In the genomic region with DNA sequence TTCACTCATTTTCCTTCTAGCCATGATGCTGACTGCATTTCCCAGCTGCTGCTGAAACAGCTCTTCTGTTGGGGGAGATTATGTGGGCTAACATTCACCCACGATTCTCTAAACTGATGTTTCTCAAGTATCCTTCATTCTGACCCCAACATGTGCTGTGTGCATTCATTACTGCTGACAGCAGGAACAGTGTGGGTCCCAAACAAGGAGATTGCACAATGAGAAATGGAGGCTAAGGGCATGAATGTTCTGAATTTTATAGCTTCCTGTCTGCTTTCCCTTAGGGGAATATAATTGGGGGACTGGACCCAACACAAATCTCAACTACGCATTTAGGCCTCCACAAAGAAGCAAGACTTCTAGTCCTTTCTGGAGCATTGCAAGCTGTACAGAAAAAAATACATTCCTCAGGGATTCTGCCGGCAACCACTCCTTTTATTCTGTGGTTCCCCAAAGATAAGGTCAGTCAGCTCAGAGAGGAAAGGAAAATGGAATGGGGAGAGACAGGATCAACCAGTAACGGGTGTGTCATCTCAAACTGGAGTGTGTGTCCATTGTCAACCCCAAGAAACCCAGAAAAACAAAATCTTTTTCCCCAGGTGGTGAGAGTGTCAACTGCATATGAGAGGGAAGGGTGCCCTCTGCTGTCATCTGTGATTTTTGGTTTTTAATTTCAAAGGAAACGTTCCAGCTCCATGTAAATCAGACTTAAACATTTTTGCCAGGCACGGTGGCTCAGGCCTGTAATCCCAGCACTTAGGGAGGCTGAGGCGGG, we compare ENCODE assay signal across 8 cellular contexts.
DNase-seq lines count a peak whose midpoint lies in the region; ATAC-seq and TF ChIP-seq lines count a peak whose summit lies in the region.

No MANE protein-coding gene starts in this region.

- no peaks in the 10 kb centered on the region for H3K9me3 ChIP-seq in tibial artery

- intact Hi-C loops in activated CD8-positive, alpha-beta T cell treated with anti-CD3 and anti-CD28 coated beads for 36 hours (cut with micrococcal nuclease) = loop anchor here (2.0 kb wide), 2 partner anchors 395 to 541 kb away; no protein-coding TSS in a partner anchor
- intact Hi-C loops in tibial artery (cut with DNase I; ENCODE audit: low total_unique reads) = loop anchor here (5.0 kb wide), 1 partner anchor 516 kb away; no protein-coding TSS in a partner anchor

- ATAC-seq in HG03108 (IDR thresholded peaks at IDR 0.05; ENCODE audit: unreplicated experiment) = peak; percentile 63
- peak; percentile 79 for ATAC-seq in activated CD8-positive, alpha-beta T cell treated with anti-CD3 and anti-CD28 coated beads for 36 hours
- peak; percentile 92 for ATAC-seq in esophagus mucosa
- peak; percentile 39 to 50 for ATAC-seq in naive B cell (ENCODE audit: low read depth in 2 of 2)

- no peaks in the 10 kb centered on the region for H3K27me3 ChIP-seq in tibial artery

- peak in 3 of 4 experiments; percentile 0 to 2 (median 1) for DNase-seq in activated CD4-positive, CD25-positive, alpha-beta regulatory T cell (lab: John Stamatoyannopoulos, UW)
- DNase-seq in activated CD4-positive, CD25-positive, alpha-beta regulatory T cell treated with anti-CD3 and anti-CD28 coated beads, Interleukin-2, amount 50 U/mL, for 72 hours = no peak
- DNase-seq in NCI-H524 (lab: John Stamatoyannopoulos, UW) = peak; percentile 45 to 84
- DNase-seq in activated CD8-positive, alpha-beta T cell treated with anti-CD3 and anti-CD28 coated beads for 36 hours = peak; percentile 60
- DNase-seq in naive B cell = peak; percentile 54
- peak; percentile 24 to 60 for DNase-seq in tibial artery

- H3K27ac Mint-ChIP-seq in activated CD8-positive, alpha-beta T cell treated with anti-CD3 and anti-CD28 coated beads for 36 hours = peak overlapping the region; percentile 80
- peak overlapping the region; percentile 86 to 97 (median 92) for H3K27ac Mint-ChIP-seq in naive B cell

- H3K4me3 ChIP-seq in tibial artery = no peak overlapping the region

- H3K4me3 Mint-ChIP-seq in activated CD8-positive, alpha-beta T cell treated with anti-CD3 and anti-CD28 coated beads for 36 hours = no peak overlapping the region
- peak overlapping the region in 4 of 8 donors; percentile 26 to 80 (median 49) for H3K4me3 Mint-ChIP-seq in naive B cell

- peak overlapping the region; percentile 74 to 79 for H3K27ac ChIP-seq in tibial artery

- CTCF ChIA-PET in activated CD8-positive, alpha-beta T cell treated with anti-CD3 and anti-CD28 coated beads for 36 hours (lab: Charles Lee) = interaction anchor here (0.6 to 5.3 kb wide), 23 partner anchors 10 to 697 kb away, joined by 3 to 46 read pairs (median 3); partner anchors contain the start of gene PRPS2

- no peaks in the 10 kb centered on the region for H3K36me3 ChIP-seq in tibial artery

- H3K27me3 Mint-ChIP-seq in activated CD8-positive, alpha-beta T cell treated with anti-CD3 and anti-CD28 coated beads for 36 hours = no peaks in the 10 kb centered on the region
- peaks cover 0 to 22% (median 0%) of the 10 kb centered on the region in 3 donors for H3K27me3 Mint-ChIP-seq in naive B cell

- H3K9me3 Mint-ChIP-seq in activated CD8-positive, alpha-beta T cell treated with anti-CD3 and anti-CD28 coated beads for 36 hours = no peaks in the 10 kb centered on the region
- H3K9me3 Mint-ChIP-seq in naive B cell = peaks cover 2 to 30% (median 12%) of the 10 kb centered on the region in 7 donors

- POLR2A ChIA-PET in activated CD8-positive, alpha-beta T cell treated with anti-CD3 and anti-CD28 coated beads for 36 hours (lab: Charles Lee) = interaction anchor here (0.8 to 1.6 kb wide), 4 partner anchors 60 to 541 kb away, joined by 3 to 6 read pairs (median 4); no protein-coding TSS in a partner anchor

- TF ChIP-seq CTCF in activated CD8-positive, alpha-beta T cell treated with anti-CD3 and anti-CD28 coated beads for 36 hours (IDR thresholded peaks at IDR 0.05) = peak; percentile 35
- TF ChIP-seq CTCF in tibial artery (IDR thresholded peaks at IDR 0.05) = peak; percentile 55 to 78

- H3K4me1 Mint-ChIP-seq in activated CD8-positive, alpha-beta T cell treated with anti-CD3 and anti-CD28 coated beads for 36 hours (ENCODE audit: low read depth) = peaks cover 35% of the 10 kb centered on the region
- peaks cover 7 to 22% (median 11%) of the 10 kb centered on the region in 3 donors for H3K4me1 Mint-ChIP-seq in naive B cell

- no peaks in the 10 kb centered on the region for H3K36me3 Mint-ChIP-seq in activated CD8-positive, alpha-beta T cell treated with anti-CD3 and anti-CD28 coated beads for 36 hours (ENCODE audit: low read depth)
- peaks cover 0 to 17% of the 10 kb centered on the region in 2 donors for H3K36me3 Mint-ChIP-seq in naive B cell

- H3K4me1 ChIP-seq in tibial artery = peaks cover 0 to 42% (median 2%) of the 10 kb centered on the region in 4 donors
